20 cellular contexts compared by ENCODE assay signal in the genomic region with DNA sequence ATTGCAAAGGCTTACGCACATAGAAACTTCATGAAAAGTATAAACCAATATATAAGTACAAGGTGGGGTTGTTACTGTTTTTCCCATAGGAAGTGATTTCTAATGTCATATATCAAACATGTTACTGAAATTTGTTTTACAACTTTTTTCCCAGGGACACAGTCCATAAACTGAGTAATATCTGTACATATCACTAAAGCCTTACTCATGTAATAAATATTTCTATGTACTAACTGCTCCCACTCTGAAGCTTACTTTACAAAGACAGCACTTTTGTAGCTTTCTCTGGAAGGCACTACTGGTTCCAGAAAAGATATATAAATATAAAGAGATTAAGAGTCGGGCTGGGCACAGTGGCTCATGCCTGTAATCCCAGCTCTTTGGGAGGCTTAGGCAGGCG.
"Had no signal": no experiment of that assay in that cellular context is flagged by ENCODE, and none has a peak within 500 bp of the region (broad histone marks: within the 10 kb centered on the region; RNA-seq: fewer than 3 reads in every experiment).

No MANE protein-coding gene starts in this region.

- H3K9me3 Mint-ChIP-seq: activated T-helper 17 cell treated with anti-CD3 and anti-CD28 coated beads, Interleukin-2, amount 50 U/mL, for 72 hours; effector memory CD8-positive, alpha-beta T cell; naive thymus-derived CD4-positive, alpha-beta T cell had no signal

- H3K27me3 ChIP-seq: ascending aorta, breast epithelium, hepatocyte, pancreas, suprapubic skin had no signal

- H3K4me3 ChIP-seq: ascending aorta, breast epithelium, hepatocyte, left ventricle myocardium inferior, mucosa of descending colon, pancreas, skin epidermis, suprapubic skin had no signal

- H3K9me3 ChIP-seq: ascending aorta, breast epithelium, left ventricle myocardium inferior, mucosa of descending colon, pancreas, suprapubic skin had no signal

- H3K27ac ChIP-seq: ascending aorta, breast epithelium, hepatocyte, pancreas, skin epidermis, suprapubic skin had no signal

- ATAC-seq: activated T-helper 17 cell treated with anti-CD3 and anti-CD28 coated beads, Interleukin-2, amount 50 U/mL, for 72 hours; effector memory CD8-positive, alpha-beta T cell; mucosa of descending colon; naive thymus-derived CD4-positive, alpha-beta T cell; pancreas; stimulated activated naive CD8-positive, alpha-beta T cell treated with anti-CD3 and anti-CD28 coated beads, Interleukin-15, Interleukin-2, amounts not matched to agents 100 U/mL and 50 U/mL, for 24 hours had no signal

- H2AFZ ChIP-seq: hepatocyte had no signal

- H3K79me2 ChIP-seq: hepatocyte had no signal

- H3K36me3 ChIP-seq: ascending aorta, breast epithelium, left ventricle myocardium inferior, pancreas, suprapubic skin had no signal

- H3K4me1 ChIP-seq: breast epithelium, pancreas had no signal

- H3K4me2 ChIP-seq: hepatocyte had no signal

- H3K4me3 Mint-ChIP-seq: activated T-helper 17 cell treated with anti-CD3 and anti-CD28 coated beads, Interleukin-2, amount 50 U/mL, for 72 hours; effector memory CD8-positive, alpha-beta T cell; naive thymus-derived CD4-positive, alpha-beta T cell had no signal

- DNase-seq: activated CD4-positive, CD25-positive, alpha-beta regulatory T cell treated with anti-CD3 and anti-CD28 coated beads, Interleukin-2, amount 50 U/mL, for 72 hours; activated naive CD4-positive, alpha-beta T cell treated with Interleukin-2 at 50 U/mL for 16 hours; dermis blood vessel endothelial cell; effector memory CD8-positive, alpha-beta T cell; kidney; left ventricle myocardium inferior; mucosa of descending colon; naive thymus-derived CD4-positive, alpha-beta T cell; pancreas; stimulated activated CD4-positive, alpha-beta T cell treated with anti-CD3 and anti-CD28 coated beads, Interleukin-4, amount 100 ng/mL, for 4 hours; stimulated activated CD8-positive, alpha-beta memory T cell treated with anti-CD3 and anti-CD28 coated beads, Interleukin-4, amount 100 ng/mL, for 48 hours; stimulated activated naive CD8-positive, alpha-beta T cell treated with anti-CD3 and anti-CD28 coated beads, Interleukin-15, Interleukin-2, amounts not matched to agents 100 U/mL and 50 U/mL, for 24 hours; SW 1271; trophoblast cell had no signal

- H3K27me3 Mint-ChIP-seq: activated T-helper 17 cell treated with anti-CD3 and anti-CD28 coated beads, Interleukin-2, amount 50 U/mL, for 72 hours; effector memory CD8-positive, alpha-beta T cell; naive thymus-derived CD4-positive, alpha-beta T cell had no signal
